8 cellular contexts compared by ENCODE assay signal in genomic region chr5:139197710-139198669, GRCh38. TPM values are rescaled to one million over a fixed set of nuclear protein-coding genes. Genes with fewer than 3 reads are reported as not detected.
DNase-seq lines count a peak whose midpoint lies in the region; ATAC-seq and TF ChIP-seq lines count a peak whose summit lies in the region.

TSS of gene SIL1 (minus strand) at chr5:139198368. CDS start at chr5:139127843, 70,525 bp downstream.

- TSS peak; percentile 84 for BruUV-seq in PC-9 (replicated peaks; lab: Mats Ljungman, UMichigan)

- intact Hi-C loops in PC-9 (cut with micrococcal nuclease; ENCODE audit: unreplicated experiment), result no loop called here

- DNase-seq in DMS153 treated with DMSO at 0.1 percent for 48 hours (lab: John Stamatoyannopoulos, UW; ENCODE audit: unreplicated experiment), result peak; percentile 49
- peak; percentile 92 for DNase-seq in KBM-7
- DNase-seq in PC-9, result peak; percentile 78 to 95
- DNase-seq in activated T-cell treated with anti-CD3 and anti-CD28 coated beads, Interleukin-2, amount 50 U/mL, for 1 hour, result peak; percentile 97
- DNase-seq in epithelial cell of proximal tubule (ENCODE audit: low read depth), result no peak
- DNase-seq in mucosa of gallbladder (ENCODE audit: low spot score), result peak; percentile 97
- DNase-seq in stimulated activated CD8-positive, alpha-beta memory T cell treated with anti-CD3 and anti-CD28 coated beads, Interleukin-4, amount 100 ng/mL, for 24 hours (ENCODE audit: low read depth), result peak; percentile 98

- no peaks in the 10 kb centered on the region for H3K27me3 ChIP-seq in PC-9 (ENCODE audit: insufficient read depth, low read depth)

- no peaks in the 10 kb centered on the region for H4K20me1 ChIP-seq in PC-9 (ENCODE audit: insufficient read depth)

- H3K9me2 ChIP-seq in PC-9 (ENCODE audit: insufficient read depth), result no peaks in the 10 kb centered on the region

- TF ChIP-seq CTCF in PC-9 (conservative IDR thresholded peaks at IDR 0.05), result no peak
- no peak for TF ChIP-seq CTCF in epithelial cell of proximal tubule (conservative IDR thresholded peaks at IDR 0.05; ENCODE audit: low read depth, low read length)

- peak within 1 kb of the TSS; percentile 84 for H3K4me3 ChIP-seq in PC-9
- peak within 1 kb of the TSS; percentile 87 for H3K4me3 ChIP-seq in epithelial cell of proximal tubule (ENCODE audit: low read depth, low read length)

- H3K4me2 ChIP-seq in PC-9, result peak within 1 kb of the TSS; percentile 99

- H3K79me2 ChIP-seq in PC-9 (ENCODE audit: low read depth), result peaks cover 20% of the 10 kb centered on the region

- peak within 1 kb of the TSS; percentile 65 for H3K27ac ChIP-seq in PC-9

- CTCF ChIA-PET in PC-9 (lab: Charles Lee), result interaction anchor here (0.6 kb wide), 1 partner anchor 232 kb away, joined by 5 read pairs; no protein-coding TSS in a partner anchor

- ATAC-seq in GM21717 (IDR thresholded peaks at IDR 0.05; ENCODE audit: unreplicated experiment), result peak; percentile 90

- in situ Hi-C loops in KBM-7 (cut with MboI; ENCODE audit: low pct_unique_long_range_greater_than_20kb, low sequenced_read_pairs), result no loop called here

- H3K4me1 ChIP-seq in PC-9 (replicated peaks; ENCODE audit: insufficient read depth), result peaks cover 15% of the 10 kb centered on the region

- no peaks in the 10 kb centered on the region for H3K9me3 ChIP-seq in PC-9 (ENCODE audit: insufficient read depth, low read depth)

- H3K36me3 ChIP-seq in PC-9 (ENCODE audit: low read depth), result no peaks in the 10 kb centered on the region

- peak within 1 kb of the TSS; percentile 93 for H2AFZ ChIP-seq in PC-9

- POLR2A ChIA-PET in PC-9 (lab: Charles Lee; ENCODE audit: unreplicated experiment), result interaction anchor here (0.5 to 1.0 kb wide), 9 partner anchors 8 to 1204 kb away, joined by 3 to 14 read pairs (median 5); partner anchors contain the start of gene ANKHD1

- H3F3A ChIP-seq in PC-9 (ENCODE audit: insufficient read depth, low read depth), result 0 out of 2 replicates have a peak, but pooled peaks cover 5% of the 10 kb centered on the region

RNA-seq across cellular contexts. Expression of gene SIL1, which starts in this region (rescaled TPM):
- total RNA-seq in PC-9 (2021) (40.4 and 46.5 TPM in 2 replicates), epithelial cell of proximal tubule (29.3 and 32.3 TPM in 2 replicates), mucosa of gallbladder (76.7 TPM)
